Comparison of ENCODE assay signal across 9 cellular contexts in genomic region chr13:107373551-107373950, GRCh38.
DNase-seq lines count a peak whose midpoint lies in the region; ATAC-seq, FAIRE-seq and TF ChIP-seq lines count a peak whose summit lies in the region.
"Had no signal": no experiment of that assay in that cellular context is flagged by ENCODE, and none has a peak within 500 bp of the region (broad histone marks: within the 10 kb centered on the region; RNA-seq: fewer than 3 reads in every experiment).

No MANE protein-coding gene starts in this region.

- H3K4me1 ChIP-seq in Karpas-422 (ENCODE audit: low read length) (no peaks in the 10 kb centered on the region), suprapubic skin (peaks cover 3% of the 10 kb centered on the region)

- H3K27ac ChIP-seq in Karpas-422 (ENCODE audit: low read length) (no peak overlapping the region), VCaP (no peak overlapping the region), suprapubic skin (no peak overlapping the region)

- no peaks in the 10 kb centered on the region for H3K36me3 ChIP-seq in Karpas-422 (ENCODE audit: insufficient read depth, low read length)
- H3K36me3 ChIP-seq in suprapubic skin, result no peaks in the 10 kb centered on the region

- 17% methylated on average over 3 of the region's 3 CpGs for WGBS in suprapubic skin

- peak; percentile 97 for FAIRE-seq in islet of Langerhans (lab: Jason Lieb, UNC)
- FAIRE-seq: GM18507 had no signal

- no peaks in the 10 kb centered on the region for H3K9me2 ChIP-seq in Karpas-422 (replicated peaks; ENCODE audit: insufficient read depth, low read length)

- no peak overlapping the region for H3K4me3 ChIP-seq in Karpas-422 (ENCODE audit: low read length)
- H3K4me3 ChIP-seq in suprapubic skin, result no peak overlapping the region

- ATAC-seq in GM18909 (IDR thresholded peaks at IDR 0.05; ENCODE audit: poor library complexity, unreplicated experiment) (no peak), HG03280 (IDR thresholded peaks at IDR 0.05; ENCODE audit: unreplicated experiment) (no peak)
- no peak for ATAC-seq in activated CD4-positive, CD25-positive, alpha-beta regulatory T cell treated with anti-CD3 and anti-CD28 coated beads, Interleukin-2, amount 50 U/mL, for 24 hours

- DNase-seq in AG08396 (ENCODE audit: low spot score) (peak; percentile 36), Karpas-422 (peak; percentile 41), suprapubic skin (ENCODE audit: low spot score in 2 of 2) (no peak)

- no peaks in the 10 kb centered on the region for H4K20me1 ChIP-seq in Karpas-422 (ENCODE audit: insufficient read depth, low read depth, low read length)

- H2AFZ ChIP-seq in Karpas-422 (ENCODE audit: low read length), result no peak overlapping the region

- TF ChIP-seq EP300 in suprapubic skin (IDR thresholded peaks at IDR 0.05), result no peak

- 0 out of 2 replicates have a peak, but pooled peaks cover 4% of the 10 kb centered on the region for H3K9me3 ChIP-seq in Karpas-422 (ENCODE audit: low read length)
- no peaks in the 10 kb centered on the region for H3K9me3 ChIP-seq in suprapubic skin

- TF ChIP-seq CTCF in VCaP (conservative IDR thresholded peaks at IDR 0.05) (peak; percentile 86), suprapubic skin (IDR thresholded peaks at IDR 0.05) (peak in 1 of 2 donors; percentile 9)

- H3K4me2 ChIP-seq in Karpas-422 (ENCODE audit: low read depth, low read length, poor library complexity, severe bottlenecking), result no peak overlapping the region

- TF ChIP-seq POLR2A in suprapubic skin (IDR thresholded peaks at IDR 0.05), result no peak

- no peaks in the 10 kb centered on the region for H3K27me3 ChIP-seq in Karpas-422 (ENCODE audit: low read length)
- H3K27me3 ChIP-seq in suprapubic skin, result no peaks in the 10 kb centered on the region

- H3K79me2 ChIP-seq in Karpas-422 (ENCODE audit: low read length), result no peaks in the 10 kb centered on the region

- no peak overlapping the region for H3K9ac ChIP-seq in Karpas-422 (ENCODE audit: low read length)

Comparison
In these comparisons a context has a peak if more than half of its experiments do, and no peak if none do; other contexts are left out.
1. DNase-seq: peak in AG08396 (single experiment) and Karpas-422 (single experiment); none in suprapubic skin (0 of 2).